In genomic region chr9:129352157-129352870, GRCh38 we compare ENCODE assay signal across 8 cellular contexts.
DNase-seq lines count a peak whose midpoint lies in the region; ATAC-seq and TF ChIP-seq lines count a peak whose summit lies in the region.

No MANE protein-coding gene starts in this region.

- TF ChIP-seq CTCF in astrocyte of the spinal cord (IDR thresholded peaks at IDR 0.05; ENCODE audit: low read depth, low read length) (no peak), suprapubic skin (IDR thresholded peaks at IDR 0.05) (no peak)

- ATAC-seq in GM21515 (IDR thresholded peaks at IDR 0.05; ENCODE audit: unreplicated experiment), result no peak

- peaks cover 37% of the 10 kb centered on the region for H3K4me1 ChIP-seq in suprapubic skin

- TF ChIP-seq POLR2A in suprapubic skin (IDR thresholded peaks at IDR 0.05), result no peak

- H3K9me3 ChIP-seq in suprapubic skin, result no peaks in the 10 kb centered on the region

- in situ Hi-C loops in astrocyte of the spinal cord (cut with HindIII; ENCODE audit: low sequenced_read_pairs), result no loop called here

- H3K27me3 ChIP-seq in suprapubic skin, result no peaks in the 10 kb centered on the region

- 20% methylated on average over 6 of the region's 46 CpGs for WGBS in suprapubic skin

- H3K27ac ChIP-seq in suprapubic skin, result peak overlapping the region; percentile 3

- H3K4me3 ChIP-seq in astrocyte of the spinal cord (ENCODE audit: low read depth, low read length) (peak overlapping the region; percentile 46), suprapubic skin (peak overlapping the region; percentile 39)

- no peak for TF ChIP-seq EP300 in suprapubic skin (IDR thresholded peaks at IDR 0.05)

- DNase-seq in NCI-H1436 (lab: John Stamatoyannopoulos, UW) (peak; percentile 43), NCI-H1436 treated with DMSO at 0.1 percent for 48 hours (lab: John Stamatoyannopoulos, UW) (no peak), astrocyte of the spinal cord (ENCODE audit: low read depth, low spot score) (no peak), islet precursor cell (peak; percentile 83), suprapubic skin (ENCODE audit: low spot score in 2 of 2) (no peak), hippocampal formation (lab: John Stamatoyannopoulos, UW) (no peak)
- DNase-seq in activated CD4-positive, alpha-beta T cell treated with anti-CD3 and anti-CD28 coated beads for 4 hours, result no peak

- H3K36me3 ChIP-seq in suprapubic skin, result no peaks in the 10 kb centered on the region

Comparison
In these comparisons a context has a peak if more than half of its experiments do, and no peak if none do; other contexts are left out.
1. DNase-seq: peak in NCI-H1436 (single experiment) and islet precursor cell (single experiment); none in NCI-H1436 treated with DMSO at 0.1 percent for 48 hours (single experiment), astrocyte of the spinal cord (single experiment), suprapubic skin (0 of 2), activated CD4-positive, alpha-beta T cell treated with anti-CD3 and anti-CD28 coated beads for 4 hours (0 of 2) and hippocampal formation (0 of 2).